Comparison of ENCODE assay signal across 8 cellular contexts in genomic region chr19:51593138-51593890, GRCh38. TPM values are rescaled to one million over a fixed set of nuclear protein-coding genes. Genes with fewer than 3 reads are reported as not detected.
DNase-seq lines count a peak whose midpoint lies in the region; ATAC-seq and TF ChIP-seq lines count a peak whose summit lies in the region.

No MANE protein-coding gene starts in this region.

- H3K27ac ChIP-seq in 22Rv1 (peak overlapping the region; percentile 60), HEK293 (ENCODE audit: extremely low read depth, low read depth, low read length) (no peak overlapping the region), body of pancreas (peak overlapping the region in 1 of 4 donors; percentile 69), mesodermal cell (ENCODE audit: low read depth, low read length, severe bottlenecking) (no peak overlapping the region)

- no peak for TF ChIP-seq POLR2A in body of pancreas (IDR thresholded peaks at IDR 0.05)

- H3K9me3 ChIP-seq in HEK293 (ENCODE audit: control insufficient read depth, insufficient read depth, low read depth, low read length), result no peaks in the 10 kb centered on the region
- peaks cover 0 to 2% (median 0%) of the 10 kb centered on the region in 3 donors for H3K9me3 ChIP-seq in body of pancreas
- H3K9me3 ChIP-seq in mesodermal cell (ENCODE audit: control insufficient read depth, low read length), result peaks cover 2% of the 10 kb centered on the region

- H3K27me3 ChIP-seq in body of pancreas, result no peaks in the 10 kb centered on the region

- no peaks in the 10 kb centered on the region for H3K4me1 ChIP-seq in HEK293 (ENCODE audit: control insufficient read depth, insufficient read depth, low read length)
- peaks cover 20% of the 10 kb centered on the region for H3K4me1 ChIP-seq in body of pancreas
- peaks cover 3% of the 10 kb centered on the region for H3K4me1 ChIP-seq in mesodermal cell (ENCODE audit: control insufficient read depth, insufficient read depth, low read length, poor library complexity, severe bottlenecking)

- POLR2A ChIA-PET in HEK293 (lab: Yijun Ruan, JAX), result interaction anchor here (0.5 to 2.0 kb wide), 2 partner anchors 22 to 116 kb away, joined by 3 to 42 read pairs; partner anchors contain the start of gene ZNF175

- WGBS in body of pancreas, 2 donors, result 11 to 20% methylated on average over 8 to 10 of the region's 10 CpGs
- 61 to 67% methylated on average over 5 to 6 of the region's 10 CpGs for WGBS in mesodermal cell (ENCODE audit: insufficient coverage in 2 of 2), 2 experiments

- TF ChIP-seq CTCF in 22Rv1 (IDR thresholded peaks at IDR 0.05) (no peak), HEK293 (tag by site-specific recombination; IDR thresholded peaks at IDR 0.05) (no peak), body of pancreas (IDR thresholded peaks at IDR 0.05) (no peak)

- intact Hi-C loops in body of pancreas (cut with DNase I), result loop anchor here (10.0 kb wide), 1 partner anchor 101 kb away; the partner anchor contains the start of gene SPACA6

- ATAC-seq in body of pancreas (no peak), GM18907 (IDR thresholded peaks at IDR 0.05; ENCODE audit: unreplicated experiment) (no peak), GM21390 (IDR thresholded peaks at IDR 0.05; ENCODE audit: unreplicated experiment) (no peak)

- no peak for DNase-seq in body of pancreas
- DNase-seq in NCI-H1092 treated with DMSO at 0.1 percent for 48 hours (lab: John Stamatoyannopoulos, UW), result no peak
- DNase-seq in hippocampal formation (lab: John Stamatoyannopoulos, UW), result no peak

- peak overlapping the region; percentile 60 for H3K4me3 ChIP-seq in HEK293 (ENCODE audit: low read depth, low read length)
- peak overlapping the region; percentile 37 to 62 for H3K4me3 ChIP-seq in body of pancreas
- H3K4me3 ChIP-seq in mesodermal cell (ENCODE audit: extremely low read depth, insufficient read depth, low read length, poor library complexity, severe bottlenecking), result peak overlapping the region; percentile 60

- CTCF ChIA-PET in HEK293 (lab: Yijun Ruan, JAX), result interaction anchor here (0.7 to 1.2 kb wide), 2 partner anchors 64 to 83 kb away, joined by 3 to 6 read pairs; no protein-coding TSS in a partner anchor

- H3K36me3 ChIP-seq in HEK293 (ENCODE audit: control insufficient read depth in 2 of 2, insufficient read depth in 1 of 2, low read length in 2 of 2) (no peaks in the 10 kb centered on the region), body of pancreas (replicated peaks in 1 of 2; ENCODE audit: insufficient read depth in 1 of 2, low read depth in 2 of 2) (no peaks in the 10 kb centered on the region), mesodermal cell (ENCODE audit: control insufficient read depth, insufficient read depth, low read length) (peaks cover 12% of the 10 kb centered on the region)

TF ChIP-seq in HEK293, 187 proteins besides CTCF, POLR2A, EP300 and RAD21:
- TF ChIP-seq SCRT2 (tag by site-specific recombination; IDR thresholded peaks at IDR 0.05) (0 out of 2 replicates have a peak, but pooled peaks have one; percentile 2), RBAK (tag by site-specific recombination; IDR thresholded peaks at IDR 0.05) (no peak), ZNF366 (tag by site-specific recombination; conservative IDR thresholded peaks at IDR 0.05) (0 out of 2 replicates have a peak, but pooled peaks have one; percentile 11)

RNA-seq across cellular contexts. Expression of gene ZNF175, which starts 22.2 kb away (rescaled TPM):
- 1 to 10 TPM; 4.3 to 5.2 TPM for total RNA-seq in body of pancreas
- 11.2 TPM for polyA plus RNA-seq in mesodermal cell (2013, experiment 1 of 2)
- polyA plus RNA-seq in mesodermal cell (2013, experiment 2 of 2), result 9.0 TPM

RNA-seq across cellular contexts. Expression of gene SIGLEC5, which starts 36.9 kb away (rescaled TPM):
- under 1 TPM in 1 of 2 donors, not detected in 1; 0.52 TPM for total RNA-seq in body of pancreas
- not detected for polyA plus RNA-seq in mesodermal cell (2013, experiment 1 of 2)
- polyA plus RNA-seq in mesodermal cell (2013, experiment 2 of 2), result not detected

RNA-seq across cellular contexts. Expression of gene SIGLEC14, which starts 53.3 kb away (rescaled TPM):
- total RNA-seq in body of pancreas, result not detected
- polyA plus RNA-seq in mesodermal cell (2013, experiment 1 of 2), result not detected
- not detected for polyA plus RNA-seq in mesodermal cell (2013, experiment 2 of 2)
